21 cellular contexts compared by ENCODE assay signal in the genomic region with DNA sequence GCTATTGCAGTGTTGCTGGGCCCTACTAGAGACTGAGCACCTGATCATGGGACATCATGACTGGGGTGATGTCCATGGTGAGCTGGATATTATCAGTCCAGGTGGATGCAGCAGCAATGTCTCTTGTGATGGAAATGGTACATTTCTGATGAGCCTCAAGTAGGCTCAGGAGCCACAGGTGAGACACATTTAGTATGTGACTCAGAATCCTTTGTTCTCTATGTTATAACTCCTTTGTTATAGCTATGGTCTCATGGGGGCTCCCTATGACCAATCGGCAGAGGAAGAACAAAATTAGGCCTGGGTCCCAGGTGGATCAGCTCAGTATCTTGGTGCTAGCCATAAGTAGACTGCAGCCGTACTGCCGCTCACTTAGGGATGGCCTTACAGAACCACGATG.
"Had no signal": no experiment of that assay in that cellular context is flagged by ENCODE, and none has a peak within 500 bp of the region (broad histone marks: within the 10 kb centered on the region; RNA-seq: fewer than 3 reads in every experiment).

No MANE protein-coding gene starts in this region.

- FAIRE-seq: endothelial cell of umbilical vein, frontal cortex, kidney, pancreas had no signal

- H3K4me1 ChIP-seq: colonic mucosa, heart right ventricle, pancreas had no signal

- H3K36me3 Mint-ChIP-seq: naive B cell had no signal

- H3K27me3 Mint-ChIP-seq: naive B cell, progenitor cell of endocrine pancreas had no signal

- H3K4me1 Mint-ChIP-seq: naive B cell had no signal

- H3K36me3 ChIP-seq: colonic mucosa, heart right ventricle, pancreas had no signal

- H3K27ac Mint-ChIP-seq: nephron, progenitor cell of endocrine pancreas had no signal

- ATAC-seq: heart right ventricle, left colon, left ventricle myocardium superior, pancreas, right cardiac atrium had no signal

- H3K27me3 ChIP-seq: colonic mucosa, heart right ventricle, pancreas had no signal

- DNase-seq: colonic mucosa; dermis blood vessel endothelial cell; heart right ventricle; hypothalamus; kidney; left colon; left ventricle myocardium superior; mesendoderm; naive B cell; occipital lobe; pancreas; right cardiac atrium; stimulated activated CD4-positive, alpha-beta T cell treated with anti-CD3 and anti-CD28 coated beads, Interleukin-2, amount 100 ng/mL, for 48 hours; stimulated activated naive CD4-positive, alpha-beta T cell treated with Interleukin-2 at 50 U/mL for 16 hours; trophoblast cell had no signal

- H3K4me3 ChIP-seq: colonic mucosa, heart right ventricle, lung, pancreas, smooth muscle cell had no signal

- H3K9me3 ChIP-seq: colonic mucosa, heart right ventricle, pancreas had no signal

- H3K9me3 Mint-ChIP-seq: nephron had no signal

- H3K4me3 Mint-ChIP-seq: naive B cell, nephron had no signal

- H3K27ac ChIP-seq: colonic mucosa, heart right ventricle, pancreas had no signal
